ENCODE assay signal across 8 cellular contexts in genomic region chr4:146522098-146522861, GRCh38. TPM values are rescaled to one million over a fixed set of nuclear protein-coding genes. Genes with fewer than 3 reads are reported as not detected.
A peak's percentile ranks its signal among the peaks of the same experiment; 100 is the strongest.
DNase-seq lines count a peak whose midpoint lies in the region; ATAC-seq, FAIRE-seq and TF ChIP-seq lines count a peak whose summit lies in the region.

No MANE protein-coding gene starts in this region.

- intact Hi-C loops in kidney (cut with DNase I), result no loop called here

- FAIRE-seq in kidney (lab: Jason Lieb, UNC), result no peak

- peaks cover 2 to 7% of the 10 kb centered on the region in 2 donors for H3K4me1 ChIP-seq in kidney (ENCODE audit: control insufficient read depth in 1 of 2, insufficient read depth in 1 of 2, low read depth in 1 of 2, low read length in 2 of 2)

- ATAC-seq in GM18867 (IDR thresholded peaks at IDR 0.05; ENCODE audit: unreplicated experiment) (peak; percentile 88), HG03097 (IDR thresholded peaks at IDR 0.05; ENCODE audit: low FRiP score, unreplicated experiment) (peak; percentile 70)

- peak overlapping the region; percentile 54 to 56 for H3K27ac ChIP-seq in kidney (ENCODE audit: low read depth in 2 of 2, low read length in 2 of 2)

- no peaks in the 10 kb centered on the region for H3K9me3 ChIP-seq in kidney (ENCODE audit: control insufficient read depth in 1 of 2, low read length in 2 of 2)

- DNase-seq in AG08395 (ENCODE audit: low spot score) (peak; percentile 93), NCI-H2227 (lab: John Stamatoyannopoulos, UW; ENCODE audit: unreplicated experiment) (peak; percentile 71), cerebellar cortex (ENCODE audit: low spot score) (peak; percentile 89), kidney (peak; percentile 95)
- peak; percentile 66 for DNase-seq in activated CD4-positive, CD25-positive, alpha-beta regulatory T cell treated with anti-CD3 and anti-CD28 coated beads, Interleukin-2, amount 50 U/mL, for 16 hours (ENCODE audit: low read depth, low spot score)
- DNase-seq in stimulated activated CD4-positive, alpha-beta T cell treated with anti-CD3 and anti-CD28 coated beads, Interleukin-15, amount 100 ng/mL, for 1 hour (ENCODE audit: low read depth in 1 of 2, low spot score in 1 of 2), result peak; percentile 58 to 81

- no peak for TF ChIP-seq CTCF in kidney (IDR thresholded peaks at IDR 0.05; ENCODE audit: borderline replicate concordance, extremely low read depth, insufficient read depth)

- peak overlapping the region; percentile 96 for H3K4me3 ChIP-seq in kidney (ENCODE audit: low read length in 2 of 2)

- no peaks in the 10 kb centered on the region for H3K36me3 ChIP-seq in kidney (ENCODE audit: control insufficient read depth in 1 of 2, insufficient read depth in 2 of 2, low read length in 2 of 2)

- H3K9ac ChIP-seq in kidney (ENCODE audit: low read length in 2 of 2), result peak overlapping the region; percentile 77 to 90

RNA-seq across cellular contexts. Expression of gene SLC10A7, which starts 0.5 kb away (rescaled TPM):
- total RNA-seq in kidney, result 15.1 TPM
- polyA plus RNA-seq in kidney (ENCODE audit: insufficient read depth, low read depth, low replicate concordance), result 1.9 TPM

Comparison
In these comparisons a context has a peak if more than half of its experiments do, and no peak if none do; other contexts are left out.
1. Peak in every context shown above with its lines: DNase-seq, ATAC-seq, H3K4me3 ChIP-seq and H3K27ac ChIP-seq.